1 cellular context compared by ENCODE assay signal in genomic region chr2:162107361-162107901, GRCh38.
TF ChIP-seq lines count a peak whose summit lies in the region.

No MANE protein-coding gene starts in this region.

TF ChIP-seq in HepG2, 621 proteins besides CTCF, POLR2A, EP300 and RAD21 (continued from another document):
- TF ChIP-seq TRIM24 (CRISPR knock-in tag; IDR thresholded peaks at IDR 0.05) (no peak), ATM (IDR thresholded peaks at IDR 0.05; ENCODE audit: borderline replicate concordance) (no peak), ZNF180 (CRISPR knock-in tag; IDR thresholded peaks at IDR 0.05; ENCODE audit: borderline replicate concordance, low read depth) (no peak), PCBP2 (optimal IDR thresholded peaks at IDR 0.05; ENCODE audit: low read depth, low read length, poor library complexity, severe bottlenecking) (no peak), TRAFD1 (CRISPR knock-in tag; IDR thresholded peaks at IDR 0.05; ENCODE audit: borderline replicate concordance) (no peak), ASH2L (IDR thresholded peaks at IDR 0.05; ENCODE audit: insufficient read length, low read depth, low read length) (peak; percentile 26), MEIS2 (CRISPR knock-in tag; IDR thresholded peaks at IDR 0.05) (no peak), ZBED4 (CRISPR knock-in tag; IDR thresholded peaks at IDR 0.05; ENCODE audit: borderline replicate concordance) (no peak), HNF1B (CRISPR knock-in tag; IDR thresholded peaks at IDR 0.05) (no peak), RXRB (CRISPR knock-in tag; IDR thresholded peaks at IDR 0.05; ENCODE audit: borderline replicate concordance) (peak; percentile 83), ZNF766 (CRISPR knock-in tag; IDR thresholded peaks at IDR 0.05; ENCODE audit: borderline replicate concordance) (no peak), BCL6 (CRISPR knock-in tag; IDR thresholded peaks at IDR 0.05) (peak; percentile 72), ZNF879 (CRISPR knock-in tag; IDR thresholded peaks at IDR 0.05) (no peak), MAFK (conservative IDR thresholded peaks at IDR 0.05 in 1 of 2, IDR thresholded peaks at IDR 0.05 in 1 of 2; ENCODE audit: low read length in 2 of 2) (no peak), HNRNPK (IDR thresholded peaks at IDR 0.05; ENCODE audit: low read depth, low read length, poor library complexity, severe bottlenecking) (no peak), ZNF224 (CRISPR knock-in tag; IDR thresholded peaks at IDR 0.05) (no peak), KLF16 (CRISPR knock-in tag; IDR thresholded peaks at IDR 0.05) (peak in 1 of 2 experiments; percentile 28; a peak in 1 of 4 replicates), GLI4 (CRISPR knock-in tag; IDR thresholded peaks at IDR 0.05; ENCODE audit: borderline replicate concordance) (no peak), ZBTB7A (CRISPR knock-in tag; IDR thresholded peaks at IDR 0.05) (no peak), IKZF4 (CRISPR knock-in tag; IDR thresholded peaks at IDR 0.05; ENCODE audit: borderline replicate concordance, low read depth, not compliant biosample characterization) (no peak), ZNF567 (CRISPR knock-in tag; IDR thresholded peaks at IDR 0.05; ENCODE audit: borderline replicate concordance) (no peak), ZNF460 (CRISPR knock-in tag; IDR thresholded peaks at IDR 0.05; ENCODE audit: borderline replicate concordance) (no peak), RNF2 (conservative IDR thresholded peaks at IDR 0.05; ENCODE audit: low read depth) (no peak), NFRKB (IDR thresholded peaks at IDR 0.05) (no peak), ZNF274 (CRISPR knock-in tag; IDR thresholded peaks at IDR 0.05) (no peak), ZBTB40 (IDR thresholded peaks at IDR 0.05) (no peak), ZBTB40 (CRISPR knock-in tag; IDR thresholded peaks at IDR 0.05) (no peak), MIER3 (CRISPR knock-in tag; IDR thresholded peaks at IDR 0.05; ENCODE audit: borderline replicate concordance) (peak; percentile 19; the same call in 1 of the 2 replicates), NONO (IDR thresholded peaks at IDR 0.05) (no peak), NONO (CRISPR knock-in tag; conservative IDR thresholded peaks at IDR 0.05) (no peak), ATF7 (IDR thresholded peaks at IDR 0.05) (no peak), ATF7 (CRISPR knock-in tag; IDR thresholded peaks at IDR 0.05) (no peak), MIER2 (CRISPR knock-in tag; IDR thresholded peaks at IDR 0.05) (no peak)
- TF ChIP-seq, protein P1, sequence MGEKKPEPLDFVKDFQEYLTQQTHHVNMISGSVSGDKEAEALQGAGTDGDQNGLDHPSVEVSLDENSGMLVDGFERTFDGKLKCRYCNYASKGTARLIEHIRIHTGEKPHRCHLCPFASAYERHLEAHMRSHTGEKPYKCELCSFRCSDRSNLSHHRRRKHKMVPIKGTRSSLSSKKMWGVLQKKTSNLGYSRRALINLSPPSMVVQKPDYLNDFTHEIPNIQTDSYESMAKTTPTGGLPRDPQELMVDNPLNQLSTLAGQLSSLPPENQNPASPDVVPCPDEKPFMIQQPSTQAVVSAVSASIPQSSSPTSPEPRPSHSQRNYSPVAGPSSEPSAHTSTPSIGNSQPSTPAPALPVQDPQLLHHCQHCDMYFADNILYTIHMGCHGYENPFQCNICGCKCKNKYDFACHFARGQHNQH (CRISPR knock-in tag; IDR thresholded peaks at IDR 0.05), result peak; percentile 58
- TF ChIP-seq, protein P2, sequence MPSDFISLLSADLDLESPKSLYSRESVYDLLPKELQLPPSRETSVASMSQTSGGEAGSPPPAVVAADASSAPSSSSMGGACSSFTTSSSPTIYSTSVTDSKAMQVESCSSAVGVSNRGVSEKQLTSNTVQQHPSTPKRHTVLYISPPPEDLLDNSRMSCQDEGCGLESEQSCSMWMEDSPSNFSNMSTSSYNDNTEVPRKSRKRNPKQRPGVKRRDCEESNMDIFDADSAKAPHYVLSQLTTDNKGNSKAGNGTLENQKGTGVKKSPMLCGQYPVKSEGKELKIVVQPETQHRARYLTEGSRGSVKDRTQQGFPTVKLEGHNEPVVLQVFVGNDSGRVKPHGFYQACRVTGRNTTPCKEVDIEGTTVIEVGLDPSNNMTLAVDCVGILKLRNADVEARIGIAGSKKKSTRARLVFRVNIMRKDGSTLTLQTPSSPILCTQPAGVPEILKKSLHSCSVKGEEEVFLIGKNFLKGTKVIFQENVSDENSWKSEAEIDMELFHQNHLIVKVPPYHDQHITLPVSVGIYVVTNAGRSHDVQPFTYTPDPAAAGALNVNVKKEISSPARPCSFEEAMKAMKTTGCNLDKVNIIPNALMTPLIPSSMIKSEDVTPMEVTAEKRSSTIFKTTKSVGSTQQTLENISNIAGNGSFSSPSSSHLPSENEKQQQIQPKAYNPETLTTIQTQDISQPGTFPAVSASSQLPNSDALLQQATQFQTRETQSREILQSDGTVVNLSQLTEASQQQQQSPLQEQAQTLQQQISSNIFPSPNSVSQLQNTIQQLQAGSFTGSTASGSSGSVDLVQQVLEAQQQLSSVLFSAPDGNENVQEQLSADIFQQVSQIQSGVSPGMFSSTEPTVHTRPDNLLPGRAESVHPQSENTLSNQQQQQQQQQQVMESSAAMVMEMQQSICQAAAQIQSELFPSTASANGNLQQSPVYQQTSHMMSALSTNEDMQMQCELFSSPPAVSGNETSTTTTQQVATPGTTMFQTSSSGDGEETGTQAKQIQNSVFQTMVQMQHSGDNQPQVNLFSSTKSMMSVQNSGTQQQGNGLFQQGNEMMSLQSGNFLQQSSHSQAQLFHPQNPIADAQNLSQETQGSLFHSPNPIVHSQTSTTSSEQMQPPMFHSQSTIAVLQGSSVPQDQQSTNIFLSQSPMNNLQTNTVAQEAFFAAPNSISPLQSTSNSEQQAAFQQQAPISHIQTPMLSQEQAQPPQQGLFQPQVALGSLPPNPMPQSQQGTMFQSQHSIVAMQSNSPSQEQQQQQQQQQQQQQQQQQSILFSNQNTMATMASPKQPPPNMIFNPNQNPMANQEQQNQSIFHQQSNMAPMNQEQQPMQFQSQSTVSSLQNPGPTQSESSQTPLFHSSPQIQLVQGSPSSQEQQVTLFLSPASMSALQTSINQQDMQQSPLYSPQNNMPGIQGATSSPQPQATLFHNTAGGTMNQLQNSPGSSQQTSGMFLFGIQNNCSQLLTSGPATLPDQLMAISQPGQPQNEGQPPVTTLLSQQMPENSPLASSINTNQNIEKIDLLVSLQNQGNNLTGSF (CRISPR knock-in tag; IDR thresholded peaks at IDR 0.05), result no peak
